1 cellular context compared by ENCODE assay signal in genomic region chr14:37558740-37559139, GRCh38.
TF ChIP-seq lines count a peak whose summit lies in the region.

No MANE protein-coding gene starts in this region.

TF ChIP-seq in HepG2, 621 proteins besides CTCF, POLR2A, EP300 and RAD21 (continued from another document):
- TF ChIP-seq, protein P1, sequence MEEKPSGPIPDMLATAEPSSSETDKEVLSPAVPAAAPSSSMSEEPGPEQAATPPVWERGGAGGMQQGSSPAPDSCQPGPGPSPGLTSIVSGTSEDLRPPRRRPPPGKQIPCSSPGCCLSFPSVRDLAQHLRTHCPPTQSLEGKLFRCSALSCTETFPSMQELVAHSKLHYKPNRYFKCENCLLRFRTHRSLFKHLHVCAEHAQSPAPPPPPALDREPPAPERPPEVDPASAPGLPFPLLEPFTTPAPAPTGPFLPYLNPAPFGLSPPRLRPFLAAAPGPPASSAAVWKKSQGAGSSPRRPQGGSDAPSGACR (CRISPR knock-in tag; IDR thresholded peaks at IDR 0.05), result 0 out of 2 replicates have a peak, but pooled peaks have one; percentile 36
- no peak for TF ChIP-seq ZNF260 (CRISPR knock-in tag; IDR thresholded peaks at IDR 0.05; ENCODE audit: borderline replicate concordance, low read depth)
- peak; percentile 59 for TF ChIP-seq ONECUT2 (CRISPR knock-in tag; IDR thresholded peaks at IDR 0.05)
- TF ChIP-seq ARID5B (CRISPR knock-in tag; IDR thresholded peaks at IDR 0.05), result peak; percentile 16; the same call in 1 of the 2 replicates
- TF ChIP-seq, protein P2, sequence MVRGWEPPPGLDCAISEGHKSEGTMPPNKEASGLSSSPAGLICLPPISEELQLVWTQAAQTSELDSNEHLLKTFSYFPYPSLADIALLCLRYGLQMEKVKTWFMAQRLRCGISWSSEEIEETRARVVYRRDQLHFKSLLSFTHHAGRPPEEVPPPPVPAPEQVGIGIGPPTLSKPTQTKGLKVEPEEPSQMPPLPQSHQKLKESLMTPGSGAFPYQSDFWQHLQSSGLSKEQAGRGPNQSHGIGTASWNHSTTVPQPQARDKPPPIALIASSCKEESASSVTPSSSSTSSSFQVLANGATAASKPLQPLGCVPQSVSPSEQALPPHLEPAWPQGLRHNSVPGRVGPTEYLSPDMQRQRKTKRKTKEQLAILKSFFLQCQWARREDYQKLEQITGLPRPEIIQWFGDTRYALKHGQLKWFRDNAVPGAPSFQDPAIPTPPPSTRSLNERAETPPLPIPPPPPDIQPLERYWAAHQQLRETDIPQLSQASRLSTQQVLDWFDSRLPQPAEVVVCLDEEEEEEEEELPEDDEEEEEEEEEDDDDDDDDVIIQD (CRISPR knock-in tag; IDR thresholded peaks at IDR 0.05; ENCODE audit: low read depth), result peak; percentile 34; the same call in 1 of the 2 replicates
- 0 out of 2 replicates have a peak, but pooled peaks have one; percentile 18 for TF ChIP-seq ZNF556 (CRISPR knock-in tag; IDR thresholded peaks at IDR 0.05; ENCODE audit: borderline replicate concordance)
- TF ChIP-seq GFI1 (CRISPR knock-in tag; IDR thresholded peaks at IDR 0.05; ENCODE audit: borderline replicate concordance), result peak; percentile 54; the same call in 1 of the 2 replicates
- TF ChIP-seq ZNF274 (CRISPR knock-in tag; IDR thresholded peaks at IDR 0.05), result no peak
- TF ChIP-seq ISL2 (CRISPR knock-in tag; IDR thresholded peaks at IDR 0.05), result 0 out of 2 replicates have a peak, but pooled peaks have one; percentile 23
- peak; percentile 53; the same call in 1 of the 2 replicates for TF ChIP-seq PAXIP1 (CRISPR knock-in tag; conservative IDR thresholded peaks at IDR 0.05)
- TF ChIP-seq TBX3 (IDR thresholded peaks at IDR 0.05; ENCODE audit: borderline replicate concordance), result 0 out of 2 replicates have a peak, but pooled peaks have one; percentile 10
- TF ChIP-seq, protein P3, sequence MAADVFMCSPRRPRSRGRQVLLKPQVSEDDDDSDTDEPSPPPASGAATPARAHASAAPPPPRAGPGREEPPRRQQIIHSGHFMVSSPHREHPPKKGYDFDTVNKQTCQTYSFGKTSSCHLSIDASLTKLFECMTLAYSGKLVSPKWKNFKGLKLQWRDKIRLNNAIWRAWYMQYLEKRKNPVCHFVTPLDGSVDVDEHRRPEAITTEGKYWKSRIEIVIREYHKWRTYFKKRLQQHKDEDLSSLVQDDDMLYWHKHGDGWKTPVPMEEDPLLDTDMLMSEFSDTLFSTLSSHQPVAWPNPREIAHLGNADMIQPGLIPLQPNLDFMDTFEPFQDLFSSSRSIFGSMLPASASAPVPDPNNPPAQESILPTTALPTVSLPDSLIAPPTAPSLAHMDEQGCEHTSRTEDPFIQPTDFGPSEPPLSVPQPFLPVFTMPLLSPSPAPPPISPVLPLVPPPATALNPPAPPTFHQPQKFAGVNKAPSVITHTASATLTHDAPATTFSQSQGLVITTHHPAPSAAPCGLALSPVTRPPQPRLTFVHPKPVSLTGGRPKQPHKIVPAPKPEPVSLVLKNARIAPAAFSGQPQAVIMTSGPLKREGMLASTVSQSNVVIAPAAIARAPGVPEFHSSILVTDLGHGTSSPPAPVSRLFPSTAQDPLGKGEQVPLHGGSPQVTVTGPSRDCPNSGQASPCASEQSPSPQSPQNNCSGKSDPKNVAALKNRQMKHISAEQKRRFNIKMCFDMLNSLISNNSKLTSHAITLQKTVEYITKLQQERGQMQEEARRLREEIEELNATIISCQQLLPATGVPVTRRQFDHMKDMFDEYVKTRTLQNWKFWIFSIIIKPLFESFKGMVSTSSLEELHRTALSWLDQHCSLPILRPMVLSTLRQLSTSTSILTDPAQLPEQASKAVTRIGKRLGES (CRISPR knock-in tag; IDR thresholded peaks at IDR 0.05; ENCODE audit: borderline replicate concordance), result 0 out of 2 replicates have a peak, but pooled peaks have one; percentile 18
- TF ChIP-seq HNF4A (CRISPR knock-in tag; IDR thresholded peaks at IDR 0.05), result peak; percentile 76
- no peak for TF ChIP-seq SRSF1 (optimal IDR thresholded peaks at IDR 0.05; ENCODE audit: low read depth, low read length)
- no peak for TF ChIP-seq CHD2 (IDR thresholded peaks at IDR 0.05; ENCODE audit: low read depth, low read length)
- TF ChIP-seq HNF4G (IDR thresholded peaks at IDR 0.05; ENCODE audit: borderline replicate concordance, low read depth, low read length), result peak; percentile 36
- TF ChIP-seq HNF4G (CRISPR knock-in tag; IDR thresholded peaks at IDR 0.05; ENCODE audit: borderline replicate concordance, low read depth), result 0 out of 2 replicates have a peak, but pooled peaks have one; percentile 33
- TF ChIP-seq KAT2B (IDR thresholded peaks at IDR 0.05; ENCODE audit: borderline replicate concordance, low read depth, low read length), result 0 out of 2 replicates have a peak, but pooled peaks have one; percentile 44
- TF ChIP-seq, protein P4, sequence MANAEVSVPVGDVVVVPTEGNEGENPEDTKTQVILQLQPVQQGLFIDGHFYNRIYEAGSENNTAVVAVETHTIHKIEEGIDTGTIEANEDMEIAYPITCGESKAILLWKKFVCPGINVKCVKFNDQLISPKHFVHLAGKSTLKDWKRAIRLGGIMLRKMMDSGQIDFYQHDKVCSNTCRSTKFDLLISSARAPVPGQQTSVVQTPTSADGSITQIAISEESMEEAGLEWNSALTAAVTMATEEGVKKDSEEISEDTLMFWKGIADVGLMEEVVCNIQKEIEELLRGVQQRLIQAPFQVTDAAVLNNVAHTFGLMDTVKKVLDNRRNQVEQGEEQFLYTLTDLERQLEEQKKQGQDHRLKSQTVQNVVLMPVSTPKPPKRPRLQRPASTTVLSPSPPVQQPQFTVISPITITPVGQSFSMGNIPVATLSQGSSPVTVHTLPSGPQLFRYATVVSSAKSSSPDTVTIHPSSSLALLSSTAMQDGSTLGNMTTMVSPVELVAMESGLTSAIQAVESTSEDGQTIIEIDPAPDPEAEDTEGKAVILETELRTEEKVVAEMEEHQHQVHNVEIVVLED (CRISPR knock-in tag; IDR thresholded peaks at IDR 0.05; ENCODE audit: borderline replicate concordance), result no peak
- peak; percentile 76 for TF ChIP-seq ZMYM4 (CRISPR knock-in tag; IDR thresholded peaks at IDR 0.05)
